In the genomic region with DNA sequence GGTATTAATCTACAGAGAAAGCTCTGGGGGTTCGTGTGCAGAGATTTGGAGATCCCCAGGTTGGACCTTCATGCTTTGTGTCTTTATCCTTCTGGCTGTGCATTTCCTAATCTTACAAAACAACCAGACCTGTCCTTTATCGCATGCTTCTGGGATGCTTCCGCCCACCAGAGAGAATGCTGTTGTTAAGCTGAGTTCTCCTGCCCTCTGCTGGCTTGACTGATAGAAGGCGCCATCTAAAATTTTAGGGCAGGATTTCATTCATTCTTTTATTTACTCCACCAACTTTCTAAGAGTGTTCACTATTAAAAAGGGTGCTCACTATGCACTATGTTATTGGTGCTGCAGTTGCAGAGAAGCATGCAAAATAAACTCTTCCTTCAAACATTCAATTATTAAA, we compare ENCODE assay signal across 9 cellular contexts. TPM values are rescaled to one million over a fixed set of nuclear protein-coding genes. Genes with fewer than 3 reads are reported as not detected.
DNase-seq lines count a peak whose midpoint lies in the region; ATAC-seq and TF ChIP-seq lines count a peak whose summit lies in the region.
"Had no signal": no experiment of that assay in that cellular context is flagged by ENCODE, and none has a peak within 500 bp of the region (broad histone marks: within the 10 kb centered on the region; RNA-seq: fewer than 3 reads in every experiment).

No MANE protein-coding gene starts in this region.

- no peaks in the 10 kb centered on the region for H3K36me3 ChIP-seq in WERI-Rb-1

- H3K4me3 ChIP-seq in GM12865 (ENCODE audit: low read depth, low read length) (no peak overlapping the region), WERI-Rb-1 (ENCODE audit: low read depth, low read length) (no peak overlapping the region), fibroblast of the aortic adventitia (ENCODE audit: low read depth, low read length) (no peak overlapping the region)

- no peak overlapping the region for H3K27ac ChIP-seq in WERI-Rb-1
- H3K27ac ChIP-seq: epithelial cell of prostate had no signal

- ATAC-seq in HG03432 (IDR thresholded peaks at IDR 0.05; ENCODE audit: unreplicated experiment) (no peak), HG03460 (IDR thresholded peaks at IDR 0.05; ENCODE audit: unreplicated experiment) (no peak)

- DNase-seq in A172 (ENCODE audit: low spot score), result peak; percentile 71
- DNase-seq in GM12865 (ENCODE audit: low read depth), result peak; percentile 51
- peak; percentile 25 to 38 for DNase-seq in NCI-H1930 (lab: John Stamatoyannopoulos, UW)
- peak; percentile 49 for DNase-seq in WERI-Rb-1
- peak; percentile 75 for DNase-seq in fibroblast of the aortic adventitia (ENCODE audit: low read depth)
- DNase-seq in nucleus accumbens (lab: John Stamatoyannopoulos, UW), result peak in 29 of 56 donors; percentile 0 to 65 (median 16)

- TF ChIP-seq CTCF in GM12865 (IDR thresholded peaks at IDR 0.05; ENCODE audit: insufficient read depth, low read depth, low read length, missing control alignments) (peak; percentile 55), WERI-Rb-1 (IDR thresholded peaks at IDR 0.05; ENCODE audit: low read depth, low read length) (peak; percentile 57), fibroblast of the aortic adventitia (IDR thresholded peaks at IDR 0.05; ENCODE audit: insufficient read depth, low read length) (peak; percentile 76)

- H3K9me3 ChIP-seq in WERI-Rb-1 (ENCODE audit: severe bottlenecking), result no peaks in the 10 kb centered on the region

- peaks cover 17% of the 10 kb centered on the region for H3K27me3 ChIP-seq in WERI-Rb-1 (ENCODE audit: insufficient read depth, low read depth, severe bottlenecking)

RNA-seq across cellular contexts. Expression of gene SST, which starts 8.7 kb away (rescaled TPM):
- not detected in 2 replicates for total RNA-seq in A172 (2014; rRNA removed; shearing (Covaris generic))
- total RNA-seq in fibroblast of the aortic adventitia (ENCODE audit: low replicate concordance), result not detected in 2 replicates

RNA-seq across cellular contexts. Expression of gene RTP2, which starts 23.5 kb away (rescaled TPM):
- total RNA-seq in A172 (2014; rRNA removed; shearing (Covaris generic)), result not detected in 2 replicates
- total RNA-seq in fibroblast of the aortic adventitia (ENCODE audit: low replicate concordance), result not detected in 2 replicates

Comparison
In these comparisons a context has a peak if more than half of its experiments do, and no peak if none do; other contexts are left out.
1. DNase-seq: peak in every context shown above with its lines; median percentile 75 in fibroblast of the aortic adventitia; 71 in A172; 51 in GM12865; 49 in WERI-Rb-1; 32 in NCI-H1930; 16 in nucleus accumbens.